Comparison of ENCODE assay signal across 7 cellular contexts in genomic region chr17:38591759-38592241, GRCh38. TPM values are rescaled to one million over a fixed set of nuclear protein-coding genes. Genes with fewer than 3 reads are reported as not detected.
A peak's percentile ranks its signal among the peaks of the same experiment; 100 is the strongest.
DNase-seq lines count a peak whose midpoint lies in the region; ATAC-seq, FAIRE-seq and TF ChIP-seq lines count a peak whose summit lies in the region.

No MANE protein-coding gene starts in this region.

- no peak overlapping the region for H3K4me3 ChIP-seq in GM06990 (replicated peaks; ENCODE audit: low read depth, low read length)
- H3K4me3 ChIP-seq in astrocyte (ENCODE audit: insufficient read depth, low read depth, low read length), result no peak overlapping the region
- H3K4me3 ChIP-seq in ovary, result no peak overlapping the region
- no peak overlapping the region for H3K4me3 ChIP-seq in tibial artery

- peaks cover 5% of the 10 kb centered on the region for H4K20me1 ChIP-seq in astrocyte (ENCODE audit: insufficient read depth, low read length)

- H3K27ac Mint-ChIP-seq in astrocyte (ENCODE audit: unreplicated experiment), result peak overlapping the region; percentile 6
- H3K27ac Mint-ChIP-seq in natural killer cell treated with Interleukin-12 subunit alpha and Interleukin-12 subunit beta and Interleukin-15 and Interleukin-18, amount 100 ng/mL, for 72 hours, result peak overlapping the region; percentile 33 to 50

- no peak overlapping the region for H3K27ac ChIP-seq in astrocyte (ENCODE audit: low read depth, low read length)
- no peak overlapping the region for H3K27ac ChIP-seq in ovary
- H3K27ac ChIP-seq in tibial artery, result no peak overlapping the region

- WGBS in ovary, 3 donors, result 69 to 79% (median 70%) methylated on average over 5 of the region's 5 CpGs

- H3K27me3 ChIP-seq in GM06990 (replicated peaks; ENCODE audit: control insufficient read depth, insufficient read depth, low read length) (peaks cover 3% of the 10 kb centered on the region), astrocyte (ENCODE audit: insufficient read depth, low read length) (peaks cover 67% of the 10 kb centered on the region), ovary (no peaks in the 10 kb centered on the region), tibial artery (peaks cover 0 to 88% of the 10 kb centered on the region in 2 donors)

- intact Hi-C loops in ovary (cut with DNase I), result no loop called here
- intact Hi-C loops in tibial artery (cut with DNase I; ENCODE audit: low total_unique reads), result no loop called here

- H3K27me3 Mint-ChIP-seq in astrocyte (ENCODE audit: low read depth, unreplicated experiment), result peaks cover 89% of the 10 kb centered on the region
- peaks cover 55 to 61% of the 10 kb centered on the region in 2 donors for H3K27me3 Mint-ChIP-seq in natural killer cell treated with Interleukin-12 subunit alpha and Interleukin-12 subunit beta and Interleukin-15 and Interleukin-18, amount 100 ng/mL, for 72 hours

- H2AFZ ChIP-seq in astrocyte (ENCODE audit: low read depth, low read length), result no peak overlapping the region

- H3K36me3 ChIP-seq in GM06990 (ENCODE audit: control insufficient read depth, insufficient read depth, low read length) (no peaks in the 10 kb centered on the region), astrocyte (ENCODE audit: insufficient read depth, low read length) (no peaks in the 10 kb centered on the region), ovary (no peaks in the 10 kb centered on the region), tibial artery (no peaks in the 10 kb centered on the region)

- peak; percentile 63 to 72 for ATAC-seq in natural killer cell treated with Interleukin-12 subunit alpha and Interleukin-12 subunit beta and Interleukin-15 and Interleukin-18, amount 100 ng/mL, for 72 hours

- peak; percentile 41 for DNase-seq in GM06990 (ENCODE audit: extremely low read depth, insufficient read length)
- DNase-seq in NCI-H2227 treated with DMSO at 0.1 percent for 48 hours (lab: John Stamatoyannopoulos, UW), result peak; percentile 40
- DNase-seq in astrocyte (ENCODE audit: low read depth), result peak; percentile 20
- DNase-seq in natural killer cell treated with Interleukin-12 subunit alpha and Interleukin-12 subunit beta and Interleukin-15 and Interleukin-18, amount 100 ng/mL, for 72 hours (ENCODE audit: low spot score), result no peak
- DNase-seq in ovary, result no peak
- DNase-seq in SHP77 treated with DMSO at 0.1 percent for 48 hours (lab: John Stamatoyannopoulos, UW), result no peak
- no peak for DNase-seq in tibial artery

- no peak overlapping the region for H3K9ac ChIP-seq in astrocyte (ENCODE audit: low read length)

- no peak for TF ChIP-seq EP300 in ovary (IDR thresholded peaks at IDR 0.05)

- FAIRE-seq in astrocyte (lab: Jason Lieb, UNC), result no peak

- TF ChIP-seq CTCF in GM06990 (IDR thresholded peaks at IDR 0.05; ENCODE audit: insufficient read depth, low read length, poor library complexity, severe bottlenecking) (no peak), astrocyte (IDR thresholded peaks at IDR 0.05; ENCODE audit: insufficient read depth, low read depth, low read length) (no peak), ovary (IDR thresholded peaks at IDR 0.05) (no peak), tibial artery (IDR thresholded peaks at IDR 0.05) (no peak)

- no peaks in the 10 kb centered on the region for H3K9me3 ChIP-seq in astrocyte (ENCODE audit: insufficient read depth, low read depth, low read length)
- no peaks in the 10 kb centered on the region for H3K9me3 ChIP-seq in ovary
- H3K9me3 ChIP-seq in tibial artery, result no peaks in the 10 kb centered on the region

- no peak for TF ChIP-seq POLR2A in ovary (IDR thresholded peaks at IDR 0.05)

- H3K4me1 Mint-ChIP-seq in astrocyte (ENCODE audit: low read depth, unreplicated experiment), result peaks cover 18% of the 10 kb centered on the region
- H3K4me1 Mint-ChIP-seq in natural killer cell treated with Interleukin-12 subunit alpha and Interleukin-12 subunit beta and Interleukin-15 and Interleukin-18, amount 100 ng/mL, for 72 hours (ENCODE audit: low read depth in 2 of 2), result peaks cover 25 to 27% of the 10 kb centered on the region in 2 donors

- no peaks in the 10 kb centered on the region for H3K79me2 ChIP-seq in astrocyte (ENCODE audit: insufficient read depth, low read length)

- peaks cover 3% of the 10 kb centered on the region for H3K9me3 Mint-ChIP-seq in astrocyte (ENCODE audit: unreplicated experiment)
- H3K9me3 Mint-ChIP-seq in natural killer cell treated with Interleukin-12 subunit alpha and Interleukin-12 subunit beta and Interleukin-15 and Interleukin-18, amount 100 ng/mL, for 72 hours, result no peaks in the 10 kb centered on the region

- peaks cover 4% of the 10 kb centered on the region for H3K36me3 Mint-ChIP-seq in astrocyte (ENCODE audit: low read depth, unreplicated experiment)
- no peaks in the 10 kb centered on the region for H3K36me3 Mint-ChIP-seq in natural killer cell treated with Interleukin-12 subunit alpha and Interleukin-12 subunit beta and Interleukin-15 and Interleukin-18, amount 100 ng/mL, for 72 hours

- H3K4me2 ChIP-seq in astrocyte (ENCODE audit: low read length), result peak overlapping the region; percentile 27

- H3K4me1 ChIP-seq in astrocyte (ENCODE audit: insufficient read depth, low read length), result peaks cover 8% of the 10 kb centered on the region
- H3K4me1 ChIP-seq in ovary (ENCODE audit: insufficient read depth), result no peaks in the 10 kb centered on the region
- H3K4me1 ChIP-seq in tibial artery, result peaks cover 0 to 9% (median 0%) of the 10 kb centered on the region in 4 donors

- H3K4me3 Mint-ChIP-seq in astrocyte (ENCODE audit: unreplicated experiment), result peak overlapping the region; percentile 20
- peak overlapping the region; percentile 80 for H3K4me3 Mint-ChIP-seq in natural killer cell treated with Interleukin-12 subunit alpha and Interleukin-12 subunit beta and Interleukin-15 and Interleukin-18, amount 100 ng/mL, for 72 hours

RNA-seq across cellular contexts. Expression of gene SRCIN1, which starts 14.0 kb away (rescaled TPM):
- 0.75 and 1.5 TPM in 2 replicates for total RNA-seq in astrocyte
- total RNA-seq in natural killer cell treated with Interleukin-12 subunit alpha and Interleukin-12 subunit beta and Interleukin-15 and Interleukin-18, amount 100 ng/mL, for 72 hours, result under 1 TPM; 0.05 to 0.28 TPM
- total RNA-seq in ovary, result 1 to 10 TPM in 5 of 7 donors, under 1 TPM in 2; 0.48 to 3.0 (median 1.2) TPM
- polyA plus RNA-seq in ovary, result under 1 TPM; 0.18 to 0.57 TPM

Comparison
In these comparisons a context has a peak if more than half of its experiments do, and no peak if none do; other contexts are left out.
1. DNase-seq: peak in GM06990 (single experiment), NCI-H2227 treated with DMSO at 0.1 percent for 48 hours (single experiment) and astrocyte (single experiment); none in natural killer cell treated with Interleukin-12 subunit alpha and Interleukin-12 subunit beta and Interleukin-15 and Interleukin-18, amount 100 ng/mL, for 72 hours (single experiment), ovary (0 of 5), SHP77 treated with DMSO at 0.1 percent for 48 hours (single experiment) and tibial artery (0 of 2).